In the genomic region with DNA sequence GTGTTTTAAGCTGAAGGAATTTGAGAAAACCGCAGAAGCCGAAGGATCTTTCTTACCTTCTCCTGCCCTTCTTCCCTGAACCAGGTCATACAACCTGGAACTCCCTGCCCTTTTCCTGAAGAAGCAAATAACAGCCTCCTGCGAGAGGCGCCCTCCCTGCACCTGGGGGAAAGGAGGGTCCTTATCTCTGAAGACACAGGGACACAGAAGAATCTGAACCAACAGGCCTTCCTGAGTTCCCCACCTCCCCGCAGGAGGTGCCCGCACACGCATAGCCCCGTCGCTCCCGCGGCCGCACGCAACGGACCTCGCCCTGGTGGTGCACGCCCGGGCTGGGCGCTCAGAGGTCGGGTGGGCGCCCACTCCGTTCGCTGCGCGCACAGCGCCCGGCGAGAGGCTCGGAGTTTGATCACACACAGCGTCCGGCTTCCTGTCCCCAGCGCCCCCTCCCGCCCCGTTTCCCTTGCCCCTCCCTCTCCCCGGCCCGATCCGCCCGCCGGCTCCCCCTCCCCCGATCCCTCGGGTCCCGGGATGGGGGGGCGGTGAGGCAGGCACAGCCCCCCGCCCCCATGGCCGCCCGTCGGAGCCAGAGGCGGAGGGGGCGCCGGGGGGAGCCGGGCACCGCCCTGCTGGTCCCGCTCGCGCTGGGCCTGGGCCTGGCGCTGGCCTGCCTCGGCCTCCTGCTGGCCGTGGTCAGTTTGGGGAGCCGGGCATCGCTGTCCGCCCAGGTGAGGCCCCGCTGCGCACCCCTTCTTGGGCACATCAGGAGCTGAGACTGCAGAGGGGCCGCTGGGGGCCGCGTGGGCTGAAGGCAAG, we compare ENCODE assay signal across 8 cellular contexts. TPM values are rescaled to one million over a fixed set of nuclear protein-coding genes. Genes with fewer than 3 reads are reported as not detected.
DNase-seq lines count a peak whose midpoint lies in the region; ATAC-seq and TF ChIP-seq lines count a peak whose summit lies in the region.

A gene with protein sequence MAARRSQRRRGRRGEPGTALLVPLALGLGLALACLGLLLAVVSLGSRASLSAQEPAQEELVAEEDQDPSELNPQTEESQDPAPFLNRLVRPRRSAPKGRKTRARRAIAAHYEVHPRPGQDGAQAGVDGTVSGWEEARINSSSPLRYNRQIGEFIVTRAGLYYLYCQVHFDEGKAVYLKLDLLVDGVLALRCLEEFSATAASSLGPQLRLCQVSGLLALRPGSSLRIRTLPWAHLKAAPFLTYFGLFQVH (plus strand): TSS at position 474 of the 816 bp plus-strand sequence. CDS start 96 bp downstream, at position 570.

- H3K4me1 ChIP-seq in foreskin keratinocyte (no peaks in the 10 kb centered on the region), tibial artery (peaks cover 0 to 18% (median 15%) of the 10 kb centered on the region in 4 donors)

- H3K4me3 Mint-ChIP-seq in CD4-positive, alpha-beta T cell, result peak within 1 kb of the TSS; percentile 91
- peak within 1 kb of the TSS; percentile 82 for H3K4me3 Mint-ChIP-seq in activated T-helper 2 cell treated with anti-CD3 and anti-CD28 coated beads, Interferon-gamma antibody, Interleukin-2, Interleukin-4, amounts not matched to agents 10 μg/mL and 5 μg/mL and 100 μg/mL, durations not matched to agents 14 hours and 24 hours and 36 hours (ENCODE audit: low read depth)
- peak within 1 kb of the TSS; percentile 77 for H3K4me3 Mint-ChIP-seq in nephron progenitor cell

- ATAC-seq in CD4-positive, alpha-beta T cell (ENCODE audit: poor library complexity), result peak; percentile 19
- peak; percentile 35 for ATAC-seq in foreskin keratinocyte
- no peak for ATAC-seq in GM19328 (IDR thresholded peaks at IDR 0.05; ENCODE audit: unreplicated experiment)

- no peaks in the 10 kb centered on the region for H3K27me3 Mint-ChIP-seq in CD4-positive, alpha-beta T cell
- no peaks in the 10 kb centered on the region for H3K27me3 Mint-ChIP-seq in activated T-helper 2 cell treated with anti-CD3 and anti-CD28 coated beads, Interferon-gamma antibody, Interleukin-2, Interleukin-4, amounts not matched to agents 10 μg/mL and 5 μg/mL and 100 μg/mL, durations not matched to agents 14 hours and 24 hours and 36 hours (ENCODE audit: low read depth)
- H3K27me3 Mint-ChIP-seq in nephron progenitor cell (ENCODE audit: low read depth, poor library complexity), result peaks cover 53% of the 10 kb centered on the region

- H3K36me3 ChIP-seq in KOPT-K1 (ENCODE audit: insufficient read depth, low read length) (no peaks in the 10 kb centered on the region), tibial artery (peaks cover 3 to 22% (median 13%) of the 10 kb centered on the region in 3 donors)

- peaks cover 50% of the 10 kb centered on the region for H3K4me1 Mint-ChIP-seq in CD4-positive, alpha-beta T cell (ENCODE audit: low read depth)
- H3K4me1 Mint-ChIP-seq in activated T-helper 2 cell treated with anti-CD3 and anti-CD28 coated beads, Interferon-gamma antibody, Interleukin-2, Interleukin-4, amounts not matched to agents 10 μg/mL and 5 μg/mL and 100 μg/mL, durations not matched to agents 14 hours and 24 hours and 36 hours (ENCODE audit: low read depth), result peaks cover 46% of the 10 kb centered on the region
- H3K4me1 Mint-ChIP-seq in nephron progenitor cell, result peaks cover 29% of the 10 kb centered on the region

- peak within 1 kb of the TSS; percentile 88 for H3K27ac Mint-ChIP-seq in CD4-positive, alpha-beta T cell
- H3K27ac Mint-ChIP-seq in activated T-helper 2 cell treated with anti-CD3 and anti-CD28 coated beads, Interferon-gamma antibody, Interleukin-2, Interleukin-4, amounts not matched to agents 10 μg/mL and 5 μg/mL and 100 μg/mL, durations not matched to agents 14 hours and 24 hours and 36 hours, result peak within 1 kb of the TSS; percentile 54
- H3K27ac Mint-ChIP-seq in nephron progenitor cell, result peak within 1 kb of the TSS; percentile 23

- H3K27me3 ChIP-seq in CD4-positive, alpha-beta T cell (ENCODE audit: control insufficient read depth, insufficient read depth, low read length), result no peaks in the 10 kb centered on the region
- H3K27me3 ChIP-seq in foreskin keratinocyte, result peaks cover 2% of the 10 kb centered on the region
- H3K27me3 ChIP-seq in tibial artery, result no peaks in the 10 kb centered on the region

- no peaks in the 10 kb centered on the region for H3K9me3 Mint-ChIP-seq in CD4-positive, alpha-beta T cell
- no peaks in the 10 kb centered on the region for H3K9me3 Mint-ChIP-seq in activated T-helper 2 cell treated with anti-CD3 and anti-CD28 coated beads, Interferon-gamma antibody, Interleukin-2, Interleukin-4, amounts not matched to agents 10 μg/mL and 5 μg/mL and 100 μg/mL, durations not matched to agents 14 hours and 24 hours and 36 hours
- H3K9me3 Mint-ChIP-seq in nephron progenitor cell, result no peaks in the 10 kb centered on the region

- TF ChIP-seq CTCF in CD4-positive, alpha-beta T cell (IDR thresholded peaks at IDR 0.05), result no peak
- TF ChIP-seq CTCF in foreskin keratinocyte (conservative IDR thresholded peaks at IDR 0.05) (no peak), nephron progenitor cell (IDR thresholded peaks at IDR 0.05) (no peak), tibial artery (IDR thresholded peaks at IDR 0.05) (peak; percentile 28 to 29)

- intact Hi-C loops in CD4-positive, alpha-beta T cell (cut with DNase I, micrococcal nuclease), result loop anchor here in 1 of 2 experiments (2.0 kb wide), 1 partner anchor 14 kb away; no protein-coding TSS in a partner anchor
- intact Hi-C loops in activated T-helper 2 cell treated with anti-CD3 and anti-CD28 coated beads, Interferon-gamma antibody, Interleukin-2, Interleukin-4, amounts not matched to agents 10 μg/mL and 5 μg/mL and 100 μg/mL, durations not matched to agents 14 hours and 24 hours and 36 hours (cut with micrococcal nuclease), result no loop called here
- intact Hi-C loops in tibial artery (cut with DNase I; ENCODE audit: low total_unique reads), result no loop called here

- peak within 1 kb of the TSS; percentile 68 to 75 for H3K4me3 ChIP-seq in tibial artery

- peaks cover 10% of the 10 kb centered on the region for H3K36me3 Mint-ChIP-seq in CD4-positive, alpha-beta T cell (ENCODE audit: low read depth)
- H3K36me3 Mint-ChIP-seq in activated T-helper 2 cell treated with anti-CD3 and anti-CD28 coated beads, Interferon-gamma antibody, Interleukin-2, Interleukin-4, amounts not matched to agents 10 μg/mL and 5 μg/mL and 100 μg/mL, durations not matched to agents 14 hours and 24 hours and 36 hours (ENCODE audit: low read depth), result peaks cover 16% of the 10 kb centered on the region
- H3K36me3 Mint-ChIP-seq in nephron progenitor cell (ENCODE audit: low read depth), result no peaks in the 10 kb centered on the region

- DNase-seq in CD4-positive, alpha-beta T cell, result peak; percentile 22 to 66 (median 46)
- peak; percentile 50 for DNase-seq in activated T-helper 2 cell treated with anti-CD3 and anti-CD28 coated beads, Interferon-gamma antibody, Interleukin-2, Interleukin-4, amounts not matched to agents 10 μg/mL and 5 μg/mL and 100 μg/mL, durations not matched to agents 14 hours and 24 hours and 36 hours (ENCODE audit: low spot score)
- peak in 1 of 2 donors; percentile 27 for DNase-seq in foreskin keratinocyte
- peak; percentile 69 for DNase-seq in nephron progenitor cell
- DNase-seq in tibial artery, result peak; percentile 70 to 84
- DNase-seq in NCI-H1694 treated with DMSO at 0.1 percent for 48 hours (lab: John Stamatoyannopoulos, UW), result no peak

- POLR2A ChIA-PET in CD4-positive, alpha-beta T cell (lab: Charles Lee), result interaction anchor here (1.1 to 3.3 kb wide), 7 partner anchors 9 to 138 kb away, joined by 3 to 19 read pairs (median 6); a partner anchor contains a TSS

- CTCF ChIA-PET in CD4-positive, alpha-beta T cell (lab: Charles Lee), result interaction anchor here (1.1 to 4.4 kb wide), 3 partner anchors 12 to 112 kb away, joined by 3 to 32 read pairs (median 11); no protein-coding TSS in a partner anchor

- H3K9me3 ChIP-seq in CD4-positive, alpha-beta T cell (ENCODE audit: control insufficient read depth, low read length), result no peaks in the 10 kb centered on the region
- H3K9me3 ChIP-seq in KOPT-K1 (ENCODE audit: insufficient read depth, low read length, poor library complexity, severe bottlenecking) (no peaks in the 10 kb centered on the region), tibial artery (no peaks in the 10 kb centered on the region)

- peak within 1 kb of the TSS; percentile 36 for H3K27ac ChIP-seq in CD4-positive, alpha-beta T cell (ENCODE audit: low read depth, low read length)
- peak within 1 kb of the TSS; percentile 7 for H3K27ac ChIP-seq in KOPT-K1 (ENCODE audit: low read depth, low read length, poor library complexity, severe bottlenecking)
- no peak within 1 kb of the TSS for H3K27ac ChIP-seq in foreskin keratinocyte
- peak within 1 kb of the TSS; percentile 90 to 93 for H3K27ac ChIP-seq in tibial artery

RNA-seq across cellular contexts. Expression of the gene that starts here (rescaled TPM):
- total RNA-seq in CD4-positive, alpha-beta T cell, result 10 to 100 TPM; 17.0 to 19.1 TPM
- total RNA-seq in activated T-helper 2 cell treated with anti-CD3 and anti-CD28 coated beads, Interferon-gamma antibody, Interleukin-2, Interleukin-4, amounts not matched to agents 10 μg/mL and 5 μg/mL and 100 μg/mL, durations not matched to agents 14 hours and 24 hours and 36 hours, result 31.8 and 36.0 TPM in 2 replicates
- total RNA-seq in foreskin keratinocyte, result 4.2 and 4.4 TPM in 2 replicates
- 6.8 and 7.0 TPM in 2 replicates for polyA plus RNA-seq in foreskin keratinocyte

Comparison
In these comparisons a context has a peak if more than half of its experiments do, and no peak if none do; other contexts are left out.
1. H3K27ac Mint-ChIP-seq: peak in every context shown above with its lines; median percentile 88 in CD4-positive, alpha-beta T cell; 54 in activated T-helper 2 cell treated with anti-CD3 and anti-CD28 coated beads, Interferon-gamma antibody, Interleukin-2, Interleukin-4, amounts not matched to agents 10 μg/mL and 5 μg/mL and 100 μg/mL, durations not matched to agents 14 hours and 24 hours and 36 hours; 23 in nephron progenitor cell.
2. CTCF ChIP-seq: peak in tibial artery (2 of 2); none in CD4-positive, alpha-beta T cell (single experiment), foreskin keratinocyte (single experiment) and nephron progenitor cell (single experiment).
3. Peak in every context shown above with its lines, with median percentiles within 50 percentile points of each other: H3K4me3 Mint-ChIP-seq.